ENCODE assay signal across 8 cellular contexts in the genomic region with DNA sequence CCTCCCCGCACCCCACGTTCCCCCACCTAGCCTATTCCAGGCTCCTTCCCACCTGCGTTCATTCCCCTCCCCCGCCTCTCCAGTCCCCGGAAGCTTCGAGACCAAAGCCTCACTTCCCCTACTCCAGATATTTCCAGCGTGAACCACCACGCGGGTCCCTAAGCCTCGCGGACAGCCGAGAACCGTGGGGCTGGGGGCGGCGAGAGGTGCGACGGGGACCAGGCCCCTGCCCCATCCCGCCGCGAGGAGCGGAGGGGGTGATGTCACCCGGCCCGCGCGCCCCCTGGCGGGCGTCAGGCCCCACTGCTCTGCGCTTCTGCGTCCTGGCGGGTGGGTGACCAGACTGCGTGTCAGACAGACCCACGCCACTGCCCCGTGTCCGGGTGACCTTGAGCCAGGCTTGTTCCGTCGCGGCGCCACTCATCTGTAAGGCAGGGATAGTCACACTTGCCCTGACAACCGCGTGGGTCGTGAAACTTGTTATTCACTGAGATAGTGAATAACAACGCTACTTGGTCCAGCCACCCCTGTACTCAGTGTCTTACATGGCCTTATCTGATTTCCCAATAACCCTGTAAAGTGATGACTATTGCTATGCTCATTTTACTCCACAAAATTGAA. TPM values are rescaled to one million over a fixed set of nuclear protein-coding genes. Genes with fewer than 3 reads are reported as not detected.
DNase-seq lines count a peak whose midpoint lies in the region; ATAC-seq and TF ChIP-seq lines count a peak whose summit lies in the region.

No MANE protein-coding gene starts in this region.

- DNase-seq in GM19238 (ENCODE audit: insufficient read length, low spot score) (peak; percentile 83), esophagus squamous epithelium (lab: John Stamatoyannopoulos, UW) (no peak), myocyte (ENCODE audit: low read depth) (peak; percentile 82)
- DNase-seq in activated T-cell treated with anti-CD3 and anti-CD28 coated beads, Interleukin-2, amount 50 U/mL, for 48 hours, result peak; percentile 88 to 89

- ATAC-seq in HG03432 (IDR thresholded peaks at IDR 0.05; ENCODE audit: unreplicated experiment), result peak; percentile 86
- peak; percentile 96 for ATAC-seq in stimulated activated memory B cell treated with anti-CD40 and anti-IgM and Interleukin-4, amounts not matched to agents 10 μg/mL and 1 μg/mL and 100 μg/mL, for 72 hours

- H3K4me3 ChIP-seq in BLaER1 treated with 17β-estradiol and CSF1 and Interleukin-3, amounts not matched to agents 10 nM and 100 nM, result peak overlapping the region; percentile 51 to 77 (median 64)
- H3K4me3 ChIP-seq in OCI-LY3 (ENCODE audit: low read length) (peak overlapping the region; percentile 82), esophagus squamous epithelium (peak overlapping the region; percentile 43 to 89 (median 65))

- H3K27ac ChIP-seq in BLaER1 treated with 17β-estradiol and CSF1 and Interleukin-3, amounts not matched to agents 10 nM and 100 nM, result peak overlapping the region; percentile 60 to 88 (median 74); a peak in 21 of 22 replicates
- H3K27ac ChIP-seq in OCI-LY3 (ENCODE audit: low read length) (peak overlapping the region; percentile 43), esophagus squamous epithelium (peak overlapping the region; percentile 87 to 99 (median 96))

- H3K9me3 Mint-ChIP-seq in stimulated activated memory B cell treated with anti-CD40 and anti-IgM and Interleukin-4, amounts not matched to agents 10 μg/mL and 1 μg/mL and 100 μg/mL, for 72 hours, result no peaks in the 10 kb centered on the region

- H3K27me3 ChIP-seq in BLaER1 treated with 17β-estradiol and CSF1 and Interleukin-3, amounts not matched to agents 10 nM and 100 nM, result no peaks in the 10 kb centered on the region
- H3K27me3 ChIP-seq in OCI-LY3 (ENCODE audit: low read depth, low read length), result no peaks in the 10 kb centered on the region
- H3K27me3 ChIP-seq in esophagus squamous epithelium, result no peaks in the 10 kb centered on the region

- peaks cover 30 to 44% (median 39%) of the 10 kb centered on the region in 10 experiments for H3K4me1 ChIP-seq in BLaER1 treated with 17β-estradiol and CSF1 and Interleukin-3, amounts not matched to agents 10 nM and 100 nM
- H3K4me1 ChIP-seq in OCI-LY3 (ENCODE audit: low read length), result peaks cover 17% of the 10 kb centered on the region
- peaks cover 6 to 53% (median 38%) of the 10 kb centered on the region in 3 donors for H3K4me1 ChIP-seq in esophagus squamous epithelium

- H3K9me3 ChIP-seq in BLaER1 treated with 17β-estradiol and CSF1 and Interleukin-3, amounts not matched to agents 10 nM and 100 nM (replicated peaks in 1 of 11), result no peaks in the 10 kb centered on the region
- H3K9me3 ChIP-seq in OCI-LY3 (ENCODE audit: insufficient read depth, low read length) (no peaks in the 10 kb centered on the region), esophagus squamous epithelium (no peaks in the 10 kb centered on the region)

- peak overlapping the region; percentile 68 to 85 (median 79) for H3K9ac ChIP-seq in BLaER1 treated with 17β-estradiol and CSF1 and Interleukin-3, amounts not matched to agents 10 nM and 100 nM
- H3K9ac ChIP-seq in OCI-LY3 (ENCODE audit: low read length), result peak overlapping the region; percentile 71

- peaks cover 0 to 29% (median 4%) of the 10 kb centered on the region in 11 experiments; a peak in 11 of 22 replicates for H3K36me3 ChIP-seq in BLaER1 treated with 17β-estradiol and CSF1 and Interleukin-3, amounts not matched to agents 10 nM and 100 nM
- peaks cover 20% of the 10 kb centered on the region for H3K36me3 ChIP-seq in OCI-LY3 (replicated peaks; ENCODE audit: low read depth, low read length)
- peaks cover 0 to 8% (median 0%) of the 10 kb centered on the region in 3 donors for H3K36me3 ChIP-seq in esophagus squamous epithelium

- peak overlapping the region; percentile 94 for H3K4me3 Mint-ChIP-seq in stimulated activated memory B cell treated with anti-CD40 and anti-IgM and Interleukin-4, amounts not matched to agents 10 μg/mL and 1 μg/mL and 100 μg/mL, for 72 hours

- H3K79me2 ChIP-seq in OCI-LY3 (ENCODE audit: low read length), result no peaks in the 10 kb centered on the region

- H3K27me3 Mint-ChIP-seq in stimulated activated memory B cell treated with anti-CD40 and anti-IgM and Interleukin-4, amounts not matched to agents 10 μg/mL and 1 μg/mL and 100 μg/mL, for 72 hours, result no peaks in the 10 kb centered on the region

- H3K4me2 ChIP-seq in BLaER1 treated with 17β-estradiol and CSF1 and Interleukin-3, amounts not matched to agents 10 nM and 100 nM, result peak overlapping the region; percentile 79 to 91 (median 87)
- H3K4me2 ChIP-seq in OCI-LY3 (ENCODE audit: low read length), result peak overlapping the region; percentile 87

- peak overlapping the region; percentile 77 for H2AFZ ChIP-seq in OCI-LY3 (ENCODE audit: low read depth, low read length)

- TF ChIP-seq CTCF in OCI-LY3 (IDR thresholded peaks at IDR 0.05; ENCODE audit: low read depth, low read length) (peak; percentile 99), esophagus squamous epithelium (IDR thresholded peaks at IDR 0.05) (peak; percentile 95 to 99 (median 98))

- 8 to 15% methylated on average over 4 to 9 of the region's 42 CpGs for WGBS in esophagus squamous epithelium, 2 donors

- intact Hi-C loops in esophagus squamous epithelium (cut with DNase I), result loop anchor here (5.0 kb wide), 1 partner anchor 66 kb away; no protein-coding TSS in a partner anchor

- H3K36me3 Mint-ChIP-seq in stimulated activated memory B cell treated with anti-CD40 and anti-IgM and Interleukin-4, amounts not matched to agents 10 μg/mL and 1 μg/mL and 100 μg/mL, for 72 hours, result peaks cover 3% of the 10 kb centered on the region

- H4K20me1 ChIP-seq in BLaER1 treated with 17β-estradiol and CSF1 and Interleukin-3, amounts not matched to agents 10 nM and 100 nM, result peaks cover 0 to 8% (median 0%) of the 10 kb centered on the region in 11 experiments; a peak in 1 of 22 replicates
- H4K20me1 ChIP-seq in OCI-LY3 (ENCODE audit: insufficient read depth, low read length), result peaks cover 5% of the 10 kb centered on the region; the same call in 1 of the 2 replicates

- H3K27ac Mint-ChIP-seq in stimulated activated memory B cell treated with anti-CD40 and anti-IgM and Interleukin-4, amounts not matched to agents 10 μg/mL and 1 μg/mL and 100 μg/mL, for 72 hours, result peak overlapping the region; percentile 96

- peaks cover 26% of the 10 kb centered on the region for H3K4me1 Mint-ChIP-seq in stimulated activated memory B cell treated with anti-CD40 and anti-IgM and Interleukin-4, amounts not matched to agents 10 μg/mL and 1 μg/mL and 100 μg/mL, for 72 hours

- peak in 2 of 4 donors; percentile 32 to 44 for TF ChIP-seq POLR2A in esophagus squamous epithelium (IDR thresholded peaks at IDR 0.05)

RNA-seq across cellular contexts. Expression of gene HSP90AB1, which starts 9.0 kb away (rescaled TPM):
- total RNA-seq in esophagus squamous epithelium (100 to 1,000 TPM; 433 to 696 (median 601) TPM), myocyte (1,588 and 1,639 TPM in 2 replicates)
- 942 TPM for polyA plus RNA-seq in myocyte (2012)

RNA-seq across cellular contexts. Expression of gene SLC29A1, which starts 14.5 kb away (rescaled TPM):
- total RNA-seq in esophagus squamous epithelium (10 to 100 TPM; 12.7 to 24.8 (median 22.3) TPM), myocyte (159 and 244 TPM in 2 replicates)
- polyA plus RNA-seq in myocyte (2012), result 361 TPM

RNA-seq across cellular contexts. Expression of gene SLC35B2, which starts 19.4 kb away (rescaled TPM):
- total RNA-seq in esophagus squamous epithelium (10 to 100 TPM in 3 of 4 donors, 1 to 10 TPM in 1; 9.7 to 34.4 (median 21.2) TPM), myocyte (51.4 and 55.6 TPM in 2 replicates)
- polyA plus RNA-seq in myocyte (2012), result 82.4 TPM

RNA-seq across cellular contexts. Expression of gene MYMX, which starts 21.2 kb away (rescaled TPM):
- total RNA-seq in esophagus squamous epithelium, result not detected
- total RNA-seq in myocyte, result 109 and 219 TPM in 2 replicates
- 119 TPM for polyA plus RNA-seq in myocyte (2012)

RNA-seq across cellular contexts. Expression of gene NFKBIE, which starts 27.4 kb away (rescaled TPM):
- total RNA-seq in esophagus squamous epithelium (10 to 100 TPM in 3 of 4 donors, 1 to 10 TPM in 1; 8.6 to 11.2 (median 10.2) TPM), myocyte (7.8 and 12.8 TPM in 2 replicates)
- 4.3 TPM for polyA plus RNA-seq in myocyte (2012)

Comparison
In these comparisons a context has a peak if more than half of its experiments do, and no peak if none do; other contexts are left out.
1. H3K27ac ChIP-seq: peak in every context shown above with its lines; median percentile 96 in esophagus squamous epithelium; 74 in BLaER1 treated with 17β-estradiol and CSF1 and Interleukin-3, amounts not matched to agents 10 nM and 100 nM; 43 in OCI-LY3.